Comparison of ENCODE assay signal across 1 cellular context in the genomic region with DNA sequence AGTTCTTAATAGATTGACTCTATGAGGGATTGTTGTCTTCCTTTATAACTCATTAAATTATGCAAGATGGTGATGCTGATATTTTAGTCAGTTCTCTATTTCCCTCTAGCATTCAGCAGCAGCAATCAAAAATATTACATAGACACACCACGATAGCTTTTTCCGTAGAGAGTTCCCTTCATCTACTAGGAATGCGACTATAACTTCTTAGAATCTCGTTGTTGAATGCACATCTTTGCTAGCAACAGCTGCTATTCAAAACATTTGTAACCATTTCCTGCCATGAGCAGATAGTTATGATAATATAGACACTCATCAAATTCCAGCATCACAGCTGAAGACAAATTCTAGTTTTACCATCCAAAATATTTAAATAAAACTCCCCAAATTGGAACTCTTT.
TF ChIP-seq lines count a peak whose summit lies in the region.

No MANE protein-coding gene starts in this region.

TF ChIP-seq in K562, 482 proteins besides CTCF, POLR2A, EP300 and RAD21 (continued from another document):
- TF ChIP-seq, protein P1, sequence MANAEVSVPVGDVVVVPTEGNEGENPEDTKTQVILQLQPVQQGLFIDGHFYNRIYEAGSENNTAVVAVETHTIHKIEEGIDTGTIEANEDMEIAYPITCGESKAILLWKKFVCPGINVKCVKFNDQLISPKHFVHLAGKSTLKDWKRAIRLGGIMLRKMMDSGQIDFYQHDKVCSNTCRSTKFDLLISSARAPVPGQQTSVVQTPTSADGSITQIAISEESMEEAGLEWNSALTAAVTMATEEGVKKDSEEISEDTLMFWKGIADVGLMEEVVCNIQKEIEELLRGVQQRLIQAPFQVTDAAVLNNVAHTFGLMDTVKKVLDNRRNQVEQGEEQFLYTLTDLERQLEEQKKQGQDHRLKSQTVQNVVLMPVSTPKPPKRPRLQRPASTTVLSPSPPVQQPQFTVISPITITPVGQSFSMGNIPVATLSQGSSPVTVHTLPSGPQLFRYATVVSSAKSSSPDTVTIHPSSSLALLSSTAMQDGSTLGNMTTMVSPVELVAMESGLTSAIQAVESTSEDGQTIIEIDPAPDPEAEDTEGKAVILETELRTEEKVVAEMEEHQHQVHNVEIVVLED (CRISPR knock-in tag; IDR thresholded peaks at IDR 0.05), result no peak
- TF ChIP-seq ZNF408 (CRISPR knock-in tag; IDR thresholded peaks at IDR 0.05; ENCODE audit: low read depth), result no peak
- no peak for TF ChIP-seq ZNF830 (CRISPR knock-in tag; IDR thresholded peaks at IDR 0.05)
- no peak for TF ChIP-seq RBFOX2 (IDR thresholded peaks at IDR 0.05; ENCODE audit: low read depth, low read length)
- no peak for TF ChIP-seq ZBED1 (IDR thresholded peaks at IDR 0.05)
- TF ChIP-seq, protein P2, sequence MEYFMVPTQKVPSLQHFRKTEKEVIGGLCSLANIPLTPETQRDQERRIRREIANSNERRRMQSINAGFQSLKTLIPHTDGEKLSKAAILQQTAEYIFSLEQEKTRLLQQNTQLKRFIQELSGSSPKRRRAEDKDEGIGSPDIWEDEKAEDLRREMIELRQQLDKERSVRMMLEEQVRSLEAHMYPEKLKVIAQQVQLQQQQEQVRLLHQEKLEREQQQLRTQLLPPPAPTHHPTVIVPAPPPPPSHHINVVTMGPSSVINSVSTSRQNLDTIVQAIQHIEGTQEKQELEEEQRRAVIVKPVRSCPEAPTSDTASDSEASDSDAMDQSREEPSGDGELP (CRISPR knock-in tag; IDR thresholded peaks at IDR 0.05; ENCODE audit: borderline replicate concordance), result no peak
- no peak for TF ChIP-seq ZNF696 (CRISPR knock-in tag; conservative IDR thresholded peaks at IDR 0.05)
- TF ChIP-seq LEF1 (IDR thresholded peaks at IDR 0.05), result no peak
- no peak for TF ChIP-seq BHLHE40 (IDR thresholded peaks at IDR 0.05; ENCODE audit: low read length)
- no peak for TF ChIP-seq SIX5 (IDR thresholded peaks at IDR 0.05; ENCODE audit: borderline replicate concordance in 1 of 2, insufficient read depth in 1 of 2, low read depth in 1 of 2, low read length in 2 of 2)
TF ChIP-seq in K562: peak in this region for 0.
